ENCODE assay signal across 9 cellular contexts in the genomic region with DNA sequence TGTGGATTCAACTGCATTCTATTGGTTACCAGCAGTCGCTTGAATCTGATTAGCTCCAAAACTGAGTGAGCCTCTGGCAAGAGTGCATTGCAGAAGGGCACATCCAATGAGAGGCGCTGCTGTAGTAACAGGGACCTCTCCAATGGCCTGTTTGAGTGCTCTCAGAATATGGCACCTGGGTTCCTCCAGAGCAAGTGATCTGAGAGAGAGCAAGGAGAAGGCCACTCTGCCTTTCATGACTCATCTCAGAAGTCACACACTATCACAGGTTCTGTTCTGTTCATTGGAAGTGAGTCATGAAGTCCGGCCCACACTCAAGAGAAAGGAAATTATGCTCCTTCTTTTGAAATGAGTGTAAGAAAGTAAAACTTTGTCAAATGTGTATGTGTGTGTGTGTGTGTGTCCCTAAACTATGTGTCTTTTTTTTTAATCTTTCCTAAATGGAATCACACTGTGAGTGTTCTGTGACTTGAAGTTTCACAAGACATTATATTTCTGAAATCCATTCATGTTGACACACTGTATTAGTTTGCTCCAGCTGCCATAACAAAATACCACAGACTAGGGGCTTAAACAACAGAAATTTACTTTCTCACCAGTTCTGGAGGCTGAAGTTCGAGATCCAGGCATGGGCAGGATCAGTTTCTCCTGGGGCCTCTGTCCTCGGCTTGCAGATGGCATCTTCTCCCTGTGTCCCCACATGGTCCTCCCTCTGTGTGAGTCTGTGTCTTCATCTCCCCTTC.
DNase-seq lines count a peak whose midpoint lies in the region; ATAC-seq, FAIRE-seq and TF ChIP-seq lines count a peak whose summit lies in the region.
"Had no signal": no experiment of that assay in that cellular context is flagged by ENCODE, and none has a peak within 500 bp of the region (broad histone marks: within the 10 kb centered on the region; RNA-seq: fewer than 3 reads in every experiment).

No MANE protein-coding gene starts in this region.

- TF ChIP-seq POLR2A in Peyer's patch (IDR thresholded peaks at IDR 0.05) = no peak

- H3K27me3 Mint-ChIP-seq in stimulated activated naive CD8-positive, alpha-beta T cell treated with anti-CD3 and anti-CD28 coated beads, Interleukin-15, Interleukin-2, amounts not matched to agents 100 ng/mL and 50 ng/mL, for 24 hours = peaks cover 26% of the 10 kb centered on the region

- H3K27ac ChIP-seq in Peyer's patch = no peak overlapping the region

- H3K4me1 Mint-ChIP-seq in stimulated activated naive CD8-positive, alpha-beta T cell treated with anti-CD3 and anti-CD28 coated beads, Interleukin-15, Interleukin-2, amounts not matched to agents 100 ng/mL and 50 ng/mL, for 24 hours (ENCODE audit: low read depth) = peaks cover 25% of the 10 kb centered on the region

- no peaks in the 10 kb centered on the region for H3K36me3 Mint-ChIP-seq in stimulated activated naive CD8-positive, alpha-beta T cell treated with anti-CD3 and anti-CD28 coated beads, Interleukin-15, Interleukin-2, amounts not matched to agents 100 ng/mL and 50 ng/mL, for 24 hours (ENCODE audit: low read depth)

- H3K27ac Mint-ChIP-seq in stimulated activated naive CD8-positive, alpha-beta T cell treated with anti-CD3 and anti-CD28 coated beads, Interleukin-15, Interleukin-2, amounts not matched to agents 100 ng/mL and 50 ng/mL, for 24 hours = peak overlapping the region; percentile 80

- peak; percentile 36 for DNase-seq in activated T-cell treated with anti-CD3 and anti-CD28 coated beads for 48 hours (ENCODE audit: low read depth)
- DNase-seq in activated T-cell treated with anti-CD3 and anti-CD28 coated beads for 4 hours = no peak
- DNase-seq in HTR-8/SVneo (ENCODE audit: insufficient read length, low spot score) = peak; percentile 25
- DNase-seq in NCI-H1436 (lab: John Stamatoyannopoulos, UW) = no peak
- no peak for DNase-seq in Peyer's patch
- DNase-seq in HEK293T (ENCODE audit: extremely low spot score) = no peak
- DNase-seq: COR-L47 had no signal

- H3K36me3 ChIP-seq in Peyer's patch = no peaks in the 10 kb centered on the region

- no peaks in the 10 kb centered on the region for H3K27me3 ChIP-seq in Peyer's patch

- H3K4me3 Mint-ChIP-seq in stimulated activated naive CD8-positive, alpha-beta T cell treated with anti-CD3 and anti-CD28 coated beads, Interleukin-15, Interleukin-2, amounts not matched to agents 100 ng/mL and 50 ng/mL, for 24 hours = peak overlapping the region; percentile 28

- H3K9me3 ChIP-seq in Peyer's patch = no peaks in the 10 kb centered on the region

- peaks cover 12% of the 10 kb centered on the region for H3K9me3 Mint-ChIP-seq in stimulated activated naive CD8-positive, alpha-beta T cell treated with anti-CD3 and anti-CD28 coated beads, Interleukin-15, Interleukin-2, amounts not matched to agents 100 ng/mL and 50 ng/mL, for 24 hours

- no peaks in the 10 kb centered on the region for H3K4me1 ChIP-seq in Peyer's patch

- peak; percentile 86 for ATAC-seq in esophagus mucosa

- POLR2A ChIA-PET in HEK293T (lab: Yijun Ruan, JAX) = no interaction called here

- H3K4me3 ChIP-seq in Peyer's patch = no peak overlapping the region

- CTCF ChIA-PET in HEK293T (lab: Yijun Ruan, JAX) = no interaction called here

- no peak for FAIRE-seq in HTR-8/SVneo (lab: Jason Lieb, UNC)

- TF ChIP-seq CTCF in Peyer's patch (IDR thresholded peaks at IDR 0.05) = no peak

TF ChIP-seq in HEK293T, 16 proteins besides CTCF, POLR2A, EP300 and RAD21:
- TF ChIP-seq NFRKB (IDR thresholded peaks at IDR 0.05) (no peak), ARNT (IDR thresholded peaks at IDR 0.05) (no peak), TARDBP (IDR thresholded peaks at IDR 0.05) (no peak), BHLHE40 (IDR thresholded peaks at IDR 0.05; ENCODE audit: borderline replicate concordance) (no peak), L3MBTL2 (conservative IDR thresholded peaks at IDR 0.05) (no peak), SUZ12 (IDR thresholded peaks at IDR 0.05) (no peak), CTBP1 (IDR thresholded peaks at IDR 0.05; ENCODE audit: borderline replicate concordance) (no peak), ELF4 (IDR thresholded peaks at IDR 0.05) (no peak), HDGF (IDR thresholded peaks at IDR 0.05; ENCODE audit: borderline replicate concordance) (no peak), ZNF384 (IDR thresholded peaks at IDR 0.05) (no peak), FOXA1 (IDR thresholded peaks at IDR 0.05) (no peak), FOXK2 (IDR thresholded peaks at IDR 0.05) (no peak), FOXM1 (IDR thresholded peaks at IDR 0.05; ENCODE audit: borderline replicate concordance) (no peak)

Comparison
In these comparisons a context has a peak if more than half of its experiments do, and no peak if none do; other contexts are left out.
1. DNase-seq: peak in activated T-cell treated with anti-CD3 and anti-CD28 coated beads for 48 hours (single experiment) and HTR-8/SVneo (single experiment); none in activated T-cell treated with anti-CD3 and anti-CD28 coated beads for 4 hours (single experiment), NCI-H1436 (single experiment), Peyer's patch (0 of 3) and HEK293T (single experiment).